In genomic region chr1:44031900-44032817, GRCh38 we compare ENCODE assay signal across 9 cellular contexts. TPM values are rescaled to one million over a fixed set of nuclear protein-coding genes. Genes with fewer than 3 reads are reported as not detected.
DNase-seq lines count a peak whose midpoint lies in the region; ATAC-seq, FAIRE-seq and TF ChIP-seq lines count a peak whose summit lies in the region.
"Had no signal": no experiment of that assay in that cellular context is flagged by ENCODE, and none has a peak within 500 bp of the region (broad histone marks: within the 10 kb centered on the region; RNA-seq: fewer than 3 reads in every experiment).

No MANE protein-coding gene starts in this region.

- TF ChIP-seq RAD21 in IMR-90 (IDR thresholded peaks at IDR 0.05; ENCODE audit: low read length): no peak

- H3K18ac ChIP-seq in IMR-90 (ENCODE audit: low read depth, low read length): no peak overlapping the region

- dilution Hi-C loops in IMR-90 (cut with HindIII; ENCODE audit: low sequenced_read_pairs, unreplicated experiment): no loop called here

- H4K91ac ChIP-seq in IMR-90 (ENCODE audit: insufficient read depth, low read depth, low read length): peak overlapping the region; percentile 21; the same call in 1 of the 2 replicates

- H3K27ac ChIP-seq in IMR-90 (ENCODE audit: insufficient read depth, low read length) (peak overlapping the region; percentile 1; the same call in 1 of the 2 replicates), caudate nucleus (ENCODE audit: low read depth, low read length) (peak overlapping the region; percentile 94), muscle layer of colon (ENCODE audit: low read depth, low read length) (peak overlapping the region; percentile 94), brain microvascular endothelial cell (no peak overlapping the region)

- H4K8ac ChIP-seq in IMR-90 (ENCODE audit: low read depth in 2 of 2, low read length in 2 of 2): peak overlapping the region in 1 of 2 experiments; percentile 50; a peak in 1 of 4 replicates

- FAIRE-seq in D721Med (lab: Jason Lieb, UNC): no peak
- FAIRE-seq: frontal cortex had no signal

- peaks cover 14% of the 10 kb centered on the region; the same call in 1 of the 2 replicates for H3K4me1 ChIP-seq in IMR-90 (ENCODE audit: control insufficient read depth, insufficient read depth, low read length)
- peaks cover 69% of the 10 kb centered on the region for H3K4me1 ChIP-seq in muscle layer of colon (ENCODE audit: insufficient read depth, low read length)

- POLR2A ChIA-PET in AG04449 (lab: Yijun Ruan, JAX): interaction anchor here (1.5 to 1.6 kb wide), 3 partner anchors 11 to 17 kb away, joined by 5 to 10 read pairs (median 7); no protein-coding TSS in a partner anchor
- POLR2A ChIA-PET in IMR-90 (lab: Charles Lee; ENCODE audit: unreplicated experiment): no interaction called here

- no peak for DNase-seq in AG04449 (ENCODE audit: low read depth, low spot score)
- DNase-seq in IMR-90: peak; percentile 41
- DNase-seq in caudate nucleus (lab: John Stamatoyannopoulos, UW): no peak
- DNase-seq in middle frontal gyrus (ENCODE audit: extremely low spot score, low spot score): no peak
- DNase-seq in brain microvascular endothelial cell: no peak
- DNase-seq in D721Med (ENCODE audit: insufficient read length, low spot score): no peak
- DNase-seq in NCI-H2227 (lab: John Stamatoyannopoulos, UW; ENCODE audit: unreplicated experiment): no peak

- intact Hi-C loops in IMR-90 (cut with micrococcal nuclease): no loop called here

- H3K9ac ChIP-seq in IMR-90 (ENCODE audit: low read depth, low read length) (no peak overlapping the region; the same call in 1 of the 2 replicates), muscle layer of colon (ENCODE audit: low read length) (no peak overlapping the region)

- peak overlapping the region; percentile 6; the same call in 1 of the 3 replicates for H2BK15ac ChIP-seq in IMR-90 (ENCODE audit: low read depth, low read length)

- in situ Hi-C loops in IMR-90 (cut with MboI; ENCODE audit: low sequenced_read_pairs): no loop called here
- in situ Hi-C loops in brain microvascular endothelial cell (cut with HindIII; ENCODE audit: low pct_ligation_motif_present, low sequenced_read_pairs): no loop called here

- peak overlapping the region; percentile 19; the same call in 1 of the 2 replicates for H2AK5ac ChIP-seq in IMR-90 (ENCODE audit: low read depth, low read length)

- H2AK9ac ChIP-seq in IMR-90 (replicated peaks; ENCODE audit: low read depth, low read length, poor library complexity): peak overlapping the region; percentile 56

- no peak overlapping the region for H4K5ac ChIP-seq in IMR-90 (ENCODE audit: low read depth, low read length)

- CTCF ChIA-PET in AG04449 (lab: Yijun Ruan, JAX) (interaction anchor here (0.5 to 12.3 kb wide), 6 partner anchors 9 to 26 kb away, joined by 3 to 195 read pairs (median 4); no protein-coding TSS in a partner anchor), IMR-90 (lab: Yijun Ruan, JAX) (interaction anchor here (0.7 to 2.5 kb wide), 3 partner anchors 16 to 749 kb away, joined by 3 to 9 read pairs (median 5); no protein-coding TSS in a partner anchor)

- H2BK5ac ChIP-seq in IMR-90 (ENCODE audit: low read depth, low read length, poor library complexity, severe bottlenecking): no peak overlapping the region

- TF ChIP-seq POLR2A in IMR-90 (IDR thresholded peaks at IDR 0.05; ENCODE audit: low read depth, low read length): no peak

- H3K9me1 ChIP-seq in IMR-90 (ENCODE audit: insufficient read depth, low read length): peaks cover 7% of the 10 kb centered on the region; the same call in 1 of the 2 replicates

- H2BK20ac ChIP-seq in IMR-90 (ENCODE audit: low read depth, low read length): no peak overlapping the region

- H3K56ac ChIP-seq in IMR-90 (ENCODE audit: extremely low read depth, insufficient read depth, low read length): no peak overlapping the region

- H3K27me3 ChIP-seq in IMR-90 (ENCODE audit: control insufficient read depth, insufficient read depth, low read length) (no peaks in the 10 kb centered on the region), muscle layer of colon (ENCODE audit: control insufficient read depth in 1 of 2, insufficient read depth in 2 of 2, low read length in 2 of 2) (no peaks in the 10 kb centered on the region), brain microvascular endothelial cell (replicated peaks) (no peaks in the 10 kb centered on the region)

- no peak for ATAC-seq in IMR-90 (ENCODE audit: low read depth)

- H3K14ac ChIP-seq in IMR-90 (replicated peaks; ENCODE audit: low read depth, low read length): 0 out of 2 replicates have a peak overlapping the region, but pooled peaks have one; percentile 16

- TF ChIP-seq CTCF in AG04449 (IDR thresholded peaks at IDR 0.05; ENCODE audit: insufficient read depth, low read length, missing control alignments): no peak
- no peak for TF ChIP-seq CTCF in IMR-90 (conservative IDR thresholded peaks at IDR 0.05; ENCODE audit: low read depth, low read length)
- TF ChIP-seq CTCF in brain microvascular endothelial cell (IDR thresholded peaks at IDR 0.05; ENCODE audit: low read depth, low read length, missing control alignments): no peak
- TF ChIP-seq CTCF in D721Med (IDR thresholded peaks at IDR 0.05; ENCODE audit: insufficient read depth, missing control alignments): no peak

- H3K4ac ChIP-seq in IMR-90 (ENCODE audit: low read depth, low read length): peak overlapping the region; percentile 59

- peak overlapping the region; percentile 24; the same call in 1 of the 2 replicates for H2BK120ac ChIP-seq in IMR-90 (ENCODE audit: low read depth, low read length)

- peak overlapping the region; percentile 86 for H2AFZ ChIP-seq in IMR-90 (replicated peaks; ENCODE audit: low read length, poor library complexity)

- peak overlapping the region; percentile 48; the same call in 1 of the 2 replicates for H3K23ac ChIP-seq in IMR-90 (ENCODE audit: low read depth, low read length)

- H3K36me3 ChIP-seq in IMR-90 (ENCODE audit: control insufficient read depth, insufficient read depth, low read length) (no peaks in the 10 kb centered on the region), muscle layer of colon (ENCODE audit: insufficient read depth, low read length) (no peaks in the 10 kb centered on the region), brain microvascular endothelial cell (replicated peaks) (no peaks in the 10 kb centered on the region)

- no peaks in the 10 kb centered on the region for H3K9me3 ChIP-seq in IMR-90 (ENCODE audit: control insufficient read depth, insufficient read depth, low read length)
- H3K9me3 ChIP-seq in muscle layer of colon (ENCODE audit: low read length): no peaks in the 10 kb centered on the region

- H4K20me1 ChIP-seq in IMR-90 (ENCODE audit: insufficient read depth, low read length): no peaks in the 10 kb centered on the region

- peaks cover 0 to 11% of the 10 kb centered on the region in 2 experiments; a peak in 2 of 4 replicates for H3K79me1 ChIP-seq in IMR-90 (ENCODE audit: low read depth in 1 of 2, low read length in 2 of 2)

- H3K4me2 ChIP-seq in IMR-90 (ENCODE audit: low read depth, low read length): no peak overlapping the region; the same call in 1 of the 2 replicates

- 20% methylated on average over 2 of the region's 10 CpGs; no CpG with 5 or more reads in 1 of the 2 experiments for WGBS in IMR-90 (ENCODE audit: extremely low coverage in 2 of 2, insufficient read length in 1 of 2), 2 experiments

- H3K4me3 ChIP-seq in AG04449 (ENCODE audit: low read depth, low read length) (peak overlapping the region; percentile 79), IMR-90 (ENCODE audit: insufficient read depth, low read depth, low read length) (no peak overlapping the region; the same call in 1 of the 2 replicates), muscle layer of colon (ENCODE audit: low read depth in 1 of 2, low read length in 2 of 2) (peak overlapping the region in 1 of 2 donors; percentile 80), brain microvascular endothelial cell (ENCODE audit: low read depth, low read length) (no peak overlapping the region)

- BruUV-seq in IMR-90 (replicated peaks; lab: Mats Ljungman, UMichigan): no TSS peak

TF ChIP-seq in IMR-90, 13 proteins besides CTCF, POLR2A, EP300 and RAD21:
- TF ChIP-seq BHLHE40 (IDR thresholded peaks at IDR 0.05; ENCODE audit: low read depth, low read length) (0 out of 2 replicates have a peak, but pooled peaks have one; percentile 27), CHD1 (IDR thresholded peaks at IDR 0.05; ENCODE audit: low read depth, low read length) (no peak), RFX5 (IDR thresholded peaks at IDR 0.05; ENCODE audit: low read depth, low read length) (no peak)
TF ChIP-seq in IMR-90: peak in this region for 1.

RNA-seq across cellular contexts. Expression of gene SLC6A9, which starts 0.9 kb away (rescaled TPM):
- 1.9 and 2.0 TPM in 2 replicates for total RNA-seq in IMR-90 (2012; rRNA removed)
- polyA plus RNA-seq in IMR-90 (2012; rRNA removed): 6.2 and 6.6 TPM in 2 replicates
- polyA plus RNA-seq in IMR-90 (2012; cell fraction: cytosol; rRNA removed): 3.6 and 12.7 TPM in 2 replicates
- polyA plus RNA-seq in IMR-90 (2012; cell fraction: nucleus; rRNA removed; ENCODE audit: low replicate concordance): 19.1 and 30.0 TPM in 2 replicates

RNA-seq across cellular contexts. Expression of gene CCDC24, which starts 40.8 kb away (rescaled TPM):
- 1.4 and 1.7 TPM in 2 replicates for total RNA-seq in IMR-90 (2012; rRNA removed)
- 4.3 and 4.6 TPM in 2 replicates for polyA plus RNA-seq in IMR-90 (2012; rRNA removed)
- polyA plus RNA-seq in IMR-90 (2012; cell fraction: cytosol; rRNA removed): 4.3 and 4.7 TPM in 2 replicates
- 11.7 and 31.3 TPM in 2 replicates for polyA plus RNA-seq in IMR-90 (2012; cell fraction: nucleus; rRNA removed; ENCODE audit: low replicate concordance)

RNA-seq across cellular contexts. Expression of gene B4GALT2, which starts 53.1 kb away (rescaled TPM):
- total RNA-seq in IMR-90 (2012; rRNA removed): 57.2 and 60.8 TPM in 2 replicates
- 52.3 and 74.7 TPM in 2 replicates for polyA plus RNA-seq in IMR-90 (2012; rRNA removed)
- polyA plus RNA-seq in IMR-90 (2012; cell fraction: cytosol; rRNA removed): 67.7 and 79.7 TPM in 2 replicates
- 31.2 and 77.9 TPM in 2 replicates for polyA plus RNA-seq in IMR-90 (2012; cell fraction: nucleus; rRNA removed; ENCODE audit: low replicate concordance)

RNA-seq across cellular contexts. Expression of gene ATP6V0B, which starts 57.4 kb away (rescaled TPM):
- total RNA-seq in IMR-90 (2012; rRNA removed): 72.1 and 80.3 TPM in 2 replicates
- polyA plus RNA-seq in IMR-90 (2012; rRNA removed): 169 and 209 TPM in 2 replicates
- 211 and 228 TPM in 2 replicates for polyA plus RNA-seq in IMR-90 (2012; cell fraction: cytosol; rRNA removed)
- polyA plus RNA-seq in IMR-90 (2012; cell fraction: nucleus; rRNA removed; ENCODE audit: low replicate concordance): 173 and 195 TPM in 2 replicates
